ENCODE assay signal across 1 cellular context in genomic region chr15:75142499-75142898, GRCh38.
TF ChIP-seq lines count a peak whose summit lies in the region.

No MANE protein-coding gene starts in this region.

TF ChIP-seq in K562, 482 proteins besides CTCF, POLR2A, EP300 and RAD21 (continued from another document):
- TF ChIP-seq CHD7 (IDR thresholded peaks at IDR 0.05; ENCODE audit: low read depth, low read length), result no peak
- TF ChIP-seq SMARCA5 (IDR thresholded peaks at IDR 0.05), result no peak
- TF ChIP-seq HNRNPL (IDR thresholded peaks at IDR 0.05; ENCODE audit: low read depth, low read length), result no peak
- no peak for TF ChIP-seq IFI16 (CRISPR knock-in tag; IDR thresholded peaks at IDR 0.05)
- TF ChIP-seq TRIM28 (IDR thresholded peaks at IDR 0.05), result peak; percentile 98
- TF ChIP-seq MED1 (CRISPR knock-in tag; IDR thresholded peaks at IDR 0.05; ENCODE audit: borderline replicate concordance), result no peak
- TF ChIP-seq HDAC1 (IDR thresholded peaks at IDR 0.05), result no peak
- peak; percentile 63 for TF ChIP-seq ZFP36 (IDR thresholded peaks at IDR 0.05; ENCODE audit: low read depth, low read length, partially characterized antibody)
- TF ChIP-seq ZEB2 (IDR thresholded peaks at IDR 0.05), result 0 out of 2 replicates have a peak, but pooled peaks have one; percentile 41
- TF ChIP-seq ZNF280A (IDR thresholded peaks at IDR 0.05; ENCODE audit: low read depth, partially characterized antibody), result peak; percentile 79
- TF ChIP-seq CBX5 (IDR thresholded peaks at IDR 0.05; ENCODE audit: borderline replicate concordance, low read depth), result peak; percentile 99
- TF ChIP-seq HNRNPK (IDR thresholded peaks at IDR 0.05; ENCODE audit: low read depth, low read length, poor library complexity, severe bottlenecking), result no peak
- peak; percentile 96 for TF ChIP-seq HLTF (IDR thresholded peaks at IDR 0.05)
- TF ChIP-seq SNAPC5 (CRISPR knock-in tag; IDR thresholded peaks at IDR 0.05), result no peak
- no peak for TF ChIP-seq HMGXB4 (CRISPR knock-in tag; IDR thresholded peaks at IDR 0.05)
- TF ChIP-seq ZNF280B (CRISPR knock-in tag; IDR thresholded peaks at IDR 0.05), result peak; percentile 78; the same call in 1 of the 2 replicates
- TF ChIP-seq MAX (CRISPR knock-in tag; IDR thresholded peaks at IDR 0.05), result no peak
- no peak for TF ChIP-seq ELF2 (CRISPR knock-in tag; IDR thresholded peaks at IDR 0.05)
- TF ChIP-seq VEZF1 (CRISPR knock-in tag; IDR thresholded peaks at IDR 0.05), result no peak
- no peak for TF ChIP-seq ZFP30 (CRISPR knock-in tag; IDR thresholded peaks at IDR 0.05; ENCODE audit: borderline replicate concordance)
- peak; percentile 24 to 79; a peak in 3 of 4 replicates for TF ChIP-seq TRIM24 (IDR thresholded peaks at IDR 0.05)
- TF ChIP-seq E2F1 (CRISPR knock-in tag; IDR thresholded peaks at IDR 0.05), result no peak
- no peak for TF ChIP-seq ESRRA (IDR thresholded peaks at IDR 0.05; ENCODE audit: borderline replicate concordance, low read depth)
- TF ChIP-seq PCBP1 (IDR thresholded peaks at IDR 0.05; ENCODE audit: low read depth, low read length, poor library complexity, severe bottlenecking), result no peak
- no peak for TF ChIP-seq NR2C2 (CRISPR knock-in tag; IDR thresholded peaks at IDR 0.05)
- TF ChIP-seq NR2C2 (tag; IDR thresholded peaks at IDR 0.05), result no peak
- TF ChIP-seq PURB (CRISPR knock-in tag; IDR thresholded peaks at IDR 0.05; ENCODE audit: low read depth), result no peak
- TF ChIP-seq SP2 (IDR thresholded peaks at IDR 0.05; ENCODE audit: extremely low read depth, low read depth, low read length, poor library complexity, severe bottlenecking), result no peak
- TF ChIP-seq ARID1B (IDR thresholded peaks at IDR 0.05), result no peak
- TF ChIP-seq DLX4 (CRISPR knock-in tag; IDR thresholded peaks at IDR 0.05), result no peak
- no peak for TF ChIP-seq KLF6 (CRISPR knock-in tag; IDR thresholded peaks at IDR 0.05; ENCODE audit: borderline replicate concordance)
- TF ChIP-seq THAP12 (CRISPR knock-in tag; IDR thresholded peaks at IDR 0.05), result no peak
- no peak for TF ChIP-seq ZBTB2 (IDR thresholded peaks at IDR 0.05)
- peak; percentile 54; the same call in 1 of the 2 replicates for TF ChIP-seq ADNP (tag; IDR thresholded peaks at IDR 0.05)
- TF ChIP-seq KLF16 (IDR thresholded peaks at IDR 0.05), result no peak
TF ChIP-seq in K562: peak in this region for 15.
